ENCODE assay signal across 26 cellular contexts in the genomic region with DNA sequence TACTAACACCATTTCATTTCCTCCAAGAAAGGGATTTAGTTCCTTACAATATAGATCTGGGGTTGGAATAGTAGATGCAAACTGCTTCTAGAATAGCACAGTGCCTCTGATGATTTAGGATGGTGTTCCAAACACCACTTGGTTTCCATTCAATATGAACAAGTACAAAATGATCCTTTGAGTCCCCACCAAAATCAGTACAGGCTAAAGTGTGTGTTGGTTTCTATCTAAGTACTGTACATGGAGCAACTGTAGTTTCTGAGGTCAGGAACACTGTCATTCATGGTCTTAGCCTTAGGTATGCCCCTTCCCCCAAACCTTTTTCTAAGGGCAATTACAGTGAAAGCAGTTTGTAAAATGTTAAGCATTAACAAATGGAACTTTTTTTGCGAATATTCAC.
"Had no signal": no experiment of that assay in that cellular context is flagged by ENCODE, and none has a peak within 500 bp of the region (broad histone marks: within the 10 kb centered on the region; RNA-seq: fewer than 3 reads in every experiment).

No MANE protein-coding gene starts in this region.

- H3K4me3 Mint-ChIP-seq: memory B cell; naive thymus-derived CD4-positive, alpha-beta T cell; natural killer cell treated with Interleukin-12 subunit alpha and Interleukin-12 subunit beta and Interleukin-15 and Interleukin-18, amount 100 ng/mL, for 72 hours; neural crest cell; stimulated activated effector memory CD8-positive, alpha-beta T cell treated with anti-CD3 and anti-CD28 coated beads, Interleukin-12 subunit alpha, Interleukin-12 subunit beta, amount 100 ng/mL, for 72 hours; stimulated activated naive CD8-positive, alpha-beta T cell treated with anti-CD3 and anti-CD28 coated beads, Interleukin-15, Interleukin-2, amounts not matched to agents 100 ng/mL and 50 ng/mL, for 24 hours had no signal

- H3K4me1 Mint-ChIP-seq: memory B cell had no signal

- H3K4me3 ChIP-seq: heart right ventricle, hepatocyte, mucosa of descending colon, pancreas, prostate gland, spleen, suprapubic skin, thoracic aorta, tibial artery, upper lobe of right lung had no signal

- DNase-seq: heart right ventricle; islet precursor cell; midbrain; mucosa of descending colon; naive thymus-derived CD4-positive, alpha-beta T cell; nucleus accumbens; pancreas; posterior cingulate gyrus; small intestine; spleen; stimulated activated CD4-positive, alpha-beta T cell treated with anti-CD3 and anti-CD28 coated beads, Interleukin-4, amount 100 ng/mL, for 24 hours; stimulated activated naive CD4-positive, alpha-beta T cell; tibial artery; trophoblast cell; upper lobe of right lung had no signal

- H3K4me1 ChIP-seq: prostate gland, suprapubic skin had no signal

- H3K9me3 ChIP-seq: heart right ventricle, mucosa of descending colon, pancreas, prostate gland, spleen, suprapubic skin, thoracic aorta, tibial artery, upper lobe of right lung had no signal

- H3K27me3 ChIP-seq: heart right ventricle, hepatocyte, pancreas, spleen, suprapubic skin, tibial artery, upper lobe of right lung had no signal

- H3K36me3 Mint-ChIP-seq: memory B cell; stimulated activated effector memory CD8-positive, alpha-beta T cell treated with anti-CD3 and anti-CD28 coated beads, Interleukin-12 subunit alpha, Interleukin-12 subunit beta, amount 100 ng/mL, for 72 hours had no signal

- ATAC-seq: left lobe of liver; mucosa of descending colon; naive thymus-derived CD4-positive, alpha-beta T cell; natural killer cell treated with Interleukin-12 subunit alpha and Interleukin-12 subunit beta and Interleukin-15 and Interleukin-18, amount 100 ng/mL, for 72 hours; pancreas; sciatic nerve; stimulated activated effector memory CD8-positive, alpha-beta T cell treated with anti-CD3 and anti-CD28 coated beads, Interleukin-12 subunit alpha, Interleukin-12 subunit beta, amount 100 ng/mL, for 72 hours; upper lobe of right lung had no signal

- H3K36me3 ChIP-seq: heart right ventricle, pancreas, prostate gland, spleen, suprapubic skin, thoracic aorta, tibial artery, upper lobe of right lung had no signal

- H3K27me3 Mint-ChIP-seq: memory B cell; naive thymus-derived CD4-positive, alpha-beta T cell; natural killer cell treated with Interleukin-12 subunit alpha and Interleukin-12 subunit beta and Interleukin-15 and Interleukin-18, amount 100 ng/mL, for 72 hours; stimulated activated naive CD8-positive, alpha-beta T cell treated with anti-CD3 and anti-CD28 coated beads, Interleukin-15, Interleukin-2, amounts not matched to agents 100 ng/mL and 50 ng/mL, for 24 hours had no signal

- H3K27ac Mint-ChIP-seq: memory B cell; natural killer cell treated with Interleukin-12 subunit alpha and Interleukin-12 subunit beta and Interleukin-15 and Interleukin-18, amount 100 ng/mL, for 72 hours; stimulated activated effector memory CD8-positive, alpha-beta T cell treated with anti-CD3 and anti-CD28 coated beads, Interleukin-12 subunit alpha, Interleukin-12 subunit beta, amount 100 ng/mL, for 72 hours; stimulated activated naive CD8-positive, alpha-beta T cell treated with anti-CD3 and anti-CD28 coated beads, Interleukin-15, Interleukin-2, amounts not matched to agents 100 ng/mL and 50 ng/mL, for 24 hours had no signal

- H3K9me3 Mint-ChIP-seq: memory B cell; natural killer cell treated with Interleukin-12 subunit alpha and Interleukin-12 subunit beta and Interleukin-15 and Interleukin-18, amount 100 ng/mL, for 72 hours; neural crest cell; stimulated activated effector memory CD8-positive, alpha-beta T cell treated with anti-CD3 and anti-CD28 coated beads, Interleukin-12 subunit alpha, Interleukin-12 subunit beta, amount 100 ng/mL, for 72 hours had no signal

- H3K27ac ChIP-seq: hepatocyte, pancreas, prostate gland, spleen, suprapubic skin, tibial artery, upper lobe of right lung had no signal
